In genomic region chr18:39862341-39862740, GRCh38 we compare ENCODE assay signal across 17 cellular contexts.
DNase-seq lines count a peak whose midpoint lies in the region; TF ChIP-seq lines count a peak whose summit lies in the region.
"Had no signal": no experiment of that assay in that cellular context is flagged by ENCODE, and none has a peak within 500 bp of the region (broad histone marks: within the 10 kb centered on the region; RNA-seq: fewer than 3 reads in every experiment).

No MANE protein-coding gene starts in this region.

- no peak overlapping the region for H2AFZ ChIP-seq in mesenchymal stem cell (ENCODE audit: low read depth, low read length)

- H3K4me3 ChIP-seq in epithelial cell of esophagus (ENCODE audit: low read length) (no peak overlapping the region), mesenchymal stem cell (ENCODE audit: insufficient read depth in 1 of 2, low read depth in 1 of 2, low read length in 2 of 2) (no peak overlapping the region), ascending aorta (no peak overlapping the region)
- H3K4me3 ChIP-seq: SJCRH30 had no signal

- H2AK5ac ChIP-seq in mesenchymal stem cell (ENCODE audit: low read length, severe bottlenecking) = no peak overlapping the region

- no peak overlapping the region for H3K14ac ChIP-seq in mesenchymal stem cell (ENCODE audit: low read length in 2 of 2)

- no peak overlapping the region for H3K27ac ChIP-seq in mesenchymal stem cell (ENCODE audit: low read length, poor library complexity, severe bottlenecking)
- H3K27ac ChIP-seq in ascending aorta = no peak overlapping the region
- H3K27ac ChIP-seq: KMS-11, SJCRH30 had no signal

- H3K36me3 ChIP-seq in mesenchymal stem cell (ENCODE audit: control insufficient read depth in 1 of 2, insufficient read depth in 2 of 2, low read depth in 1 of 2, low read length in 2 of 2) (no peaks in the 10 kb centered on the region), ascending aorta (no peaks in the 10 kb centered on the region)
- H3K36me3 ChIP-seq: SJCRH30 had no signal

- no peak overlapping the region for H3K4me2 ChIP-seq in mesenchymal stem cell (ENCODE audit: low read length, poor library complexity, severe bottlenecking)
- H3K4me2 ChIP-seq: KMS-11 had no signal

- TF ChIP-seq CTCF in epithelial cell of esophagus (IDR thresholded peaks at IDR 0.05; ENCODE audit: insufficient read depth, low read depth, low read length, missing control alignments) = no peak
- no peak for TF ChIP-seq CTCF in ascending aorta (IDR thresholded peaks at IDR 0.05)

- no peak overlapping the region for H3K4ac ChIP-seq in mesenchymal stem cell (ENCODE audit: low read depth in 1 of 2, low read length in 2 of 2)

- H4K91ac ChIP-seq in mesenchymal stem cell (ENCODE audit: low read length) = no peak overlapping the region

- H3K4me1 ChIP-seq in mesenchymal stem cell (ENCODE audit: control insufficient read depth, insufficient read depth, low read depth, low read length) (no peaks in the 10 kb centered on the region), ascending aorta (no peaks in the 10 kb centered on the region)
- H3K4me1 ChIP-seq: SJCRH30 had no signal

- H4K8ac ChIP-seq in mesenchymal stem cell (ENCODE audit: low read length) = no peak overlapping the region

- no peak overlapping the region for H2BK12ac ChIP-seq in mesenchymal stem cell (ENCODE audit: low read length in 2 of 2)

- intact Hi-C loops in ascending aorta (cut with DNase I) = no loop called here

- peak; percentile 58 for DNase-seq in HT1080 (ENCODE audit: low read depth)
- DNase-seq in NCI-H446 treated with DMSO at 0.1 percent for 48 hours (lab: John Stamatoyannopoulos, UW) = peak; percentile 65
- DNase-seq in epithelial cell of esophagus (ENCODE audit: low read depth) = peak; percentile 50
- DNase-seq in mesenchymal stem cell = peak; percentile 49
- DNase-seq in germinal center (ENCODE audit: low spot score) = no peak
- no peak for DNase-seq in NCI-H1417 (lab: John Stamatoyannopoulos, UW)
- DNase-seq in ascending aorta (ENCODE audit: low spot score in 2 of 2) = no peak
- DNase-seq: ACHN; AML-193; COR-L47; HFFc6; NCI-H1105 treated with DMSO at 0.1 percent for 48 hours; NCI-H187; NCI-H345; NK-92 treated with Interleukin-12 subunit alpha and Interleukin-12 subunit beta, amount 100 ng/mL, for 24 hours had no signal

- WGBS in mesenchymal stem cell = 96% methylated on average over 2 of the region's 2 CpGs

- no peak overlapping the region for H3K9ac ChIP-seq in mesenchymal stem cell (ENCODE audit: low read length)
- H3K9ac ChIP-seq: KMS-11 had no signal

- no peak overlapping the region for H3K18ac ChIP-seq in mesenchymal stem cell (ENCODE audit: low read depth in 1 of 2, low read length in 2 of 2)

- no peak overlapping the region for H2BK5ac ChIP-seq in mesenchymal stem cell (ENCODE audit: low read depth, low read length, poor library complexity, severe bottlenecking)

- H3K23ac ChIP-seq in mesenchymal stem cell (ENCODE audit: low read length in 2 of 2) = no peak overlapping the region

- H3K9me3 ChIP-seq in mesenchymal stem cell (ENCODE audit: control insufficient read depth, low read length) (no peaks in the 10 kb centered on the region), ascending aorta (no peaks in the 10 kb centered on the region)
- H3K9me3 ChIP-seq: SJCRH30 had no signal

- no peak overlapping the region for H2BK15ac ChIP-seq in mesenchymal stem cell (ENCODE audit: low read depth, poor library complexity, severe bottlenecking)

- no peaks in the 10 kb centered on the region for H3K79me1 ChIP-seq in mesenchymal stem cell (replicated peaks; ENCODE audit: low read length, poor library complexity, severe bottlenecking)

- no peak overlapping the region for H2BK120ac ChIP-seq in mesenchymal stem cell (ENCODE audit: low read depth, low read length)

- H3K27me3 ChIP-seq in mesenchymal stem cell (ENCODE audit: control insufficient read depth in 1 of 2, insufficient read depth in 1 of 2, low read length in 2 of 2) (no peaks in the 10 kb centered on the region), ascending aorta (no peaks in the 10 kb centered on the region)
- H3K27me3 ChIP-seq: SJCRH30 had no signal

Comparison
In these comparisons a context has a peak if more than half of its experiments do, and no peak if none do; other contexts are left out.
1. DNase-seq: peak in HT1080 (single experiment), NCI-H446 treated with DMSO at 0.1 percent for 48 hours (single experiment), epithelial cell of esophagus (single experiment) and mesenchymal stem cell (single experiment); none in germinal center (single experiment), NCI-H1417 (0 of 3) and ascending aorta (0 of 2).